19 cellular contexts compared by ENCODE assay signal in genomic region chr11:65404210-65404609, GRCh38. TPM values are rescaled to one million over a fixed set of nuclear protein-coding genes. Genes with fewer than 3 reads are reported as not detected.
DNase-seq lines count a peak whose midpoint lies in the region; ATAC-seq and TF ChIP-seq lines count a peak whose summit lies in the region.
"Had no signal": no experiment of that assay in that cellular context is flagged by ENCODE, and none has a peak within 500 bp of the region (broad histone marks: within the 10 kb centered on the region; RNA-seq: fewer than 3 reads in every experiment).

No MANE protein-coding gene starts in this region.

- H3K9ac ChIP-seq in BLaER1 treated with 17β-estradiol and CSF1 and Interleukin-3, amounts not matched to agents 10 nM and 100 nM, result peak overlapping the region; percentile 56 to 79 (median 74); a peak in 21 of 22 replicates

- H3K4me2 ChIP-seq in BLaER1 treated with 17β-estradiol and CSF1 and Interleukin-3, amounts not matched to agents 10 nM and 100 nM, result peak overlapping the region; percentile 88 to 99 (median 95)

- WGBS in gastroesophageal sphincter (ENCODE audit: low coverage in 1 of 2), 2 donors, result 80% methylated on average over 7 of the region's 13 CpGs; no CpG with 5 or more reads in 1 of the 2 donors

- DNase-seq in KBM-7, result peak; percentile 51
- DNase-seq in sciatic nerve (ENCODE audit: low spot score), result no peak
- no peak for DNase-seq in NOMO-1 (lab: John Stamatoyannopoulos, UW; ENCODE audit: unreplicated experiment in 2 of 2)
- no peak for DNase-seq in activated CD8-positive, alpha-beta memory T cell treated with anti-CD3 and anti-CD28 coated beads, Interleukin-2, amount 50 U/mL, for 48 hours
- DNase-seq in NCI-H1092 treated with DMSO at 0.1 percent for 48 hours (lab: John Stamatoyannopoulos, UW), result no peak
- DNase-seq: activated CD4-positive, alpha-beta T cell treated with anti-CD3 and anti-CD28 coated beads, Interleukin-2, amount 50 U/mL, for 4 hours; activated naive CD4-positive, alpha-beta T cell treated with anti-CD3 and anti-CD28 coated beads, Interleukin-2, amount 10 ng/mL, durations not matched to agents 7 days and 5 days; activated T-cell treated with anti-CD3 and anti-CD28 coated beads, Interleukin-2, amount 50 U/mL, for 1 hour; Calu3; glutamatergic neuron; NCI-H1694 treated with DMSO at 0.1 percent for 48 hours; NCI-H510A; ovary; stimulated activated CD4-positive, alpha-beta T cell treated with anti-CD3 and anti-CD28 coated beads, Interleukin-12 subunit alpha, Interleukin-12 subunit beta, amount 100 ng/mL, for 4 hours; stimulated activated naive CD8-positive, alpha-beta T cell treated with anti-CD3 and anti-CD28 coated beads, Interleukin-15, Interleukin-2, amounts not matched to agents 100 U/mL and 50 U/mL, for 24 hours had no signal

- peaks cover 57 to 77% (median 69%) of the 10 kb centered on the region in 11 experiments for H3K36me3 ChIP-seq in BLaER1 treated with 17β-estradiol and CSF1 and Interleukin-3, amounts not matched to agents 10 nM and 100 nM
- H3K36me3 ChIP-seq in gastroesophageal sphincter, result peaks cover 0 to 95% of the 10 kb centered on the region in 2 donors
- H3K36me3 ChIP-seq: ovary had no signal

- no peaks in the 10 kb centered on the region for H3K9me3 ChIP-seq in BLaER1 treated with 17β-estradiol and CSF1 and Interleukin-3, amounts not matched to agents 10 nM and 100 nM (replicated peaks in 1 of 11)
- no peaks in the 10 kb centered on the region for H3K9me3 ChIP-seq in gastroesophageal sphincter
- H3K9me3 ChIP-seq: ovary had no signal

- no peak for TF ChIP-seq CTCF in gastroesophageal sphincter (IDR thresholded peaks at IDR 0.05)

- peaks cover 0 to 64% (median 5%) of the 10 kb centered on the region in 11 experiments; a peak in 10 of 22 replicates for H4K20me1 ChIP-seq in BLaER1 treated with 17β-estradiol and CSF1 and Interleukin-3, amounts not matched to agents 10 nM and 100 nM

- no peak for TF ChIP-seq POLR2A in gastroesophageal sphincter (IDR thresholded peaks at IDR 0.05)

- intact Hi-C loops in sciatic nerve (cut with DNase I), result no loop called here

- H3K4me1 ChIP-seq in BLaER1 treated with 17β-estradiol and CSF1 and Interleukin-3, amounts not matched to agents 10 nM and 100 nM, result peaks cover 66 to 93% (median 84%) of the 10 kb centered on the region in 10 experiments
- peaks cover 0 to 16% (median 0%) of the 10 kb centered on the region in 3 donors for H3K4me1 ChIP-seq in gastroesophageal sphincter

- peak overlapping the region; percentile 62 to 90 (median 83) for H3K27ac ChIP-seq in BLaER1 treated with 17β-estradiol and CSF1 and Interleukin-3, amounts not matched to agents 10 nM and 100 nM
- H3K27ac ChIP-seq in gastroesophageal sphincter, result peak overlapping the region in 3 of 4 donors; percentile 1 to 61 (median 6)
- H3K27ac ChIP-seq: ovary had no signal

- ATAC-seq in gastroesophageal sphincter (no peak), sciatic nerve (peak; percentile 5), GM19397 (IDR thresholded peaks at IDR 0.05; ENCODE audit: unreplicated experiment) (no peak)
- ATAC-seq: SK-N-SH treated with all-trans-retinoic acid at 6 μM for 48 hours; stimulated activated naive CD8-positive, alpha-beta T cell treated with anti-CD3 and anti-CD28 coated beads, Interleukin-15, Interleukin-2, amounts not matched to agents 100 U/mL and 50 U/mL, for 24 hours had no signal

- H3K4me3 ChIP-seq in BLaER1 treated with 17β-estradiol and CSF1 and Interleukin-3, amounts not matched to agents 10 nM and 100 nM, result peak overlapping the region in 9 of 10 experiments; percentile 23 to 56 (median 40); a peak in 14 of 20 replicates
- H3K4me3 ChIP-seq in gastroesophageal sphincter, result no peak overlapping the region
- H3K4me3 ChIP-seq: ovary had no signal

- no peak for TF ChIP-seq EP300 in gastroesophageal sphincter (IDR thresholded peaks at IDR 0.05)

- no peaks in the 10 kb centered on the region for H3K27me3 ChIP-seq in BLaER1 treated with 17β-estradiol and CSF1 and Interleukin-3, amounts not matched to agents 10 nM and 100 nM
- no peaks in the 10 kb centered on the region for H3K27me3 ChIP-seq in gastroesophageal sphincter
- H3K27me3 ChIP-seq: ovary had no signal

- in situ Hi-C loops in KBM-7 (cut with MboI; ENCODE audit: low pct_unique_long_range_greater_than_20kb, low sequenced_read_pairs), result no loop called here

RNA-seq across cellular contexts. Expression of gene FRMD8, which starts 17.8 kb away (rescaled TPM):
- total RNA-seq in gastroesophageal sphincter (10 to 100 TPM; 19.9 to 31.5 (median 21.3) TPM), sciatic nerve (65.9 TPM)

RNA-seq across cellular contexts. Expression of gene NEAT1, which starts 18.4 kb away (rescaled TPM):
- total RNA-seq in gastroesophageal sphincter (100 to 1,000 TPM in 2 of 4 donors, 10 to 100 TPM in 2; 21.0 to 341 (median 183) TPM), sciatic nerve (1,255 TPM)

RNA-seq across cellular contexts. Expression of gene SLC25A45, which starts 21.8 kb away (rescaled TPM):
- total RNA-seq in gastroesophageal sphincter, result 10 to 100 TPM in 1 of 4 donors, 1 to 10 TPM in 3; 3.7 to 11.5 (median 7.5) TPM
- 12.0 TPM for total RNA-seq in sciatic nerve

RNA-seq across cellular contexts. Expression of gene TIGD3, which starts 49.7 kb away (rescaled TPM):
- under 1 TPM in 2 of 4 donors, not detected in 2; 0.27 to 0.67 TPM for total RNA-seq in gastroesophageal sphincter
- total RNA-seq in sciatic nerve, result not detected

Comparison
In these comparisons a context has a peak if more than half of its experiments do, and no peak if none do; other contexts are left out.
1. H3K4me3 ChIP-seq: peak in BLaER1 treated with 17β-estradiol and CSF1 and Interleukin-3, amounts not matched to agents 10 nM and 100 nM (9 of 10); none in gastroesophageal sphincter (0 of 2).